13 cellular contexts compared by ENCODE assay signal in the genomic region with DNA sequence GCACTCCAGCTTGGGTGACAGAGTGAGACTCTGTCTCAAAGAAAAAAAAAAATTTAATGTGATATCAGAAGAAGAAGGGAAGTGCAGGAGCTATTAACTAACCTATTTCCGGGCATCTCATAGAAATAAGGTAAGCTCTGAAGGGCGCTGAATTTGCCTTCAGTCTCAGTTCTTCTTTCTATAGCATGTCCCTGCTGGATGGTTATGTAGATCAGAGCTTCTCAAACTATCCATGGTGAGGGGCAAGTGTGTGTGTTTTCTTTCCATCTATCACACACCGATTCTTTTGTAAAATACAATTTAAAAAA.
A peak's percentile ranks its signal among the peaks of the same experiment; 100 is the strongest.
DNase-seq lines count a peak whose midpoint lies in the region; ATAC-seq and TF ChIP-seq lines count a peak whose summit lies in the region.
"Had no signal": no experiment of that assay in that cellular context is flagged by ENCODE, and none has a peak within 500 bp of the region (broad histone marks: within the 10 kb centered on the region; RNA-seq: fewer than 3 reads in every experiment).

No MANE protein-coding gene starts in this region.

- H3K27me3 Mint-ChIP-seq in naive B cell (no peaks in the 10 kb centered on the region), immature natural killer cell (ENCODE audit: low read depth in 3 of 3) (peaks cover 0 to 5% (median 1%) of the 10 kb centered on the region in 3 donors)

- peaks cover 0 to 15% (median 0%) of the 10 kb centered on the region in 9 donors for H3K36me3 ChIP-seq in heart right ventricle
- H3K36me3 ChIP-seq: prostate gland had no signal

- H3K9me3 Mint-ChIP-seq in naive B cell (no peaks in the 10 kb centered on the region), immature natural killer cell (no peaks in the 10 kb centered on the region)
- H3K9me3 Mint-ChIP-seq: T-helper 2 cell treated with Interferon-gamma antibody and Interleukin-4, amounts not matched to agents 5 μg/mL and 100 μg/mL, for 36 hours had no signal

- intact Hi-C loops in heart right ventricle (cut with DNase I) = loop anchor here in 1 of 10 donors (5.0 kb wide), 1 partner anchor 73 kb away; no protein-coding TSS in a partner anchor

- H3K4me1 Mint-ChIP-seq in naive B cell = peaks cover 47 to 67% (median 52%) of the 10 kb centered on the region in 3 donors
- H3K4me1 Mint-ChIP-seq in immature natural killer cell = no peaks in the 10 kb centered on the region

- no peaks in the 10 kb centered on the region for H3K9me3 ChIP-seq in heart right ventricle
- H3K9me3 ChIP-seq: prostate gland had no signal

- WGBS in heart right ventricle, 2 donors = 74 to 87% methylated on average over 3 of the region's 3 CpGs

- TF ChIP-seq CTCF in heart right ventricle (IDR thresholded peaks at IDR 0.05) = no peak

- H3K4me1 ChIP-seq in heart right ventricle = peaks cover 10 to 63% (median 40%) of the 10 kb centered on the region in 9 donors
- H3K4me1 ChIP-seq: prostate gland had no signal

- H3K4me3 Mint-ChIP-seq in naive B cell (peak overlapping the region in 7 of 8 donors; percentile 44 to 89 (median 82)), immature natural killer cell (no peak overlapping the region)
- H3K4me3 Mint-ChIP-seq: T-helper 2 cell treated with Interferon-gamma antibody and Interleukin-4, amounts not matched to agents 5 μg/mL and 100 μg/mL, for 36 hours had no signal

- ATAC-seq in GM19035 (IDR thresholded peaks at IDR 0.05; ENCODE audit: unreplicated experiment) (peak; percentile 83), GM21825 (IDR thresholded peaks at IDR 0.05; ENCODE audit: unreplicated experiment) (peak; percentile 95), HG03354 (IDR thresholded peaks at IDR 0.05; ENCODE audit: poor library complexity, severe bottlenecking, unreplicated experiment) (peak; percentile 97), naive B cell (ENCODE audit: low read depth in 2 of 2) (peak; percentile 97), heart right ventricle (no peak)

- no peak overlapping the region for H3K4me3 ChIP-seq in heart right ventricle
- H3K4me3 ChIP-seq: prostate gland had no signal

- H3K27ac ChIP-seq in heart right ventricle = peak overlapping the region in 1 of 10 donors; percentile 10
- H3K27ac ChIP-seq: prostate gland had no signal

- H3K27ac Mint-ChIP-seq in naive B cell (peak overlapping the region in 5 of 6 donors; percentile 92 to 98 (median 96)), immature natural killer cell (no peak overlapping the region)
- H3K27ac Mint-ChIP-seq: T-helper 2 cell treated with Interferon-gamma antibody and Interleukin-4, amounts not matched to agents 5 μg/mL and 100 μg/mL, for 36 hours had no signal

- H3K27me3 ChIP-seq in heart right ventricle = no peaks in the 10 kb centered on the region

- DNase-seq in naive B cell = peak; percentile 71
- DNase-seq in GM03348 (ENCODE audit: low spot score) = no peak
- DNase-seq in immature natural killer cell = no peak
- no peak for DNase-seq in hippocampal formation (lab: John Stamatoyannopoulos, UW)
- DNase-seq in heart right ventricle = no peak
- DNase-seq: activated CD8-positive, alpha-beta memory T cell treated with anti-CD3 and anti-CD28 coated beads, Interleukin-2, amount 50 U/mL, for 48 hours; Calu3; NCI-H82 had no signal

- H3K36me3 Mint-ChIP-seq in naive B cell (peaks cover 14 to 29% of the 10 kb centered on the region in 2 donors), immature natural killer cell (no peaks in the 10 kb centered on the region)

Comparison
In these comparisons a context has a peak if more than half of its experiments do, and no peak if none do; other contexts are left out.
1. ATAC-seq: peak in GM19035 (single experiment), GM21825 (single experiment), HG03354 (single experiment) and naive B cell (2 of 2); none in heart right ventricle (0 of 8).
2. H3K27ac Mint-ChIP-seq: peak in naive B cell (5 of 6); none in immature natural killer cell (0 of 6).
3. H3K4me3 Mint-ChIP-seq: peak in naive B cell (7 of 8); none in immature natural killer cell (0 of 5).